10 cellular contexts compared by ENCODE assay signal in the genomic region with DNA sequence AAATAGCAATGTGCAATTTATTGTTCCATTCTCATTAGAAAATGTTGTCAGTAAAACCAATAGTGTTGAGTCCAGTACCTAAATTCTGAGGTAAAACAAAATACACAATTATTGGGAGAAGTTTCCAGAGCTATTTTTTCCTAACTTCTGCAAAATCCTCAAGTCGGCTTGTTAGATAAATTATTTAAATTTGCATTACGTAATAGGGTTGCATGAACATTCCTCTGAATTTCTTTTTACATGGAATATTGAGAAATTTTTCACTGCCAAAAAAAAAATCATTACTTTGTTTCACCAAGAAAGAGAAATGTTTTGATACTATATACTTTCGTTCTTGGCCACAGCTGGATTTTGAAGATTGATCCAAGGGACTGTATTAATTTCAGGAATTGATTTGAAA. TPM values are rescaled to one million over a fixed set of nuclear protein-coding genes. Genes with fewer than 3 reads are reported as not detected.
DNase-seq lines count a peak whose midpoint lies in the region; ATAC-seq, FAIRE-seq and TF ChIP-seq lines count a peak whose summit lies in the region.
"Had no signal": no experiment of that assay in that cellular context is flagged by ENCODE, and none has a peak within 500 bp of the region (broad histone marks: within the 10 kb centered on the region; RNA-seq: fewer than 3 reads in every experiment).

No MANE protein-coding gene starts in this region.

- FAIRE-seq in K562 (lab: Jason Lieb, UNC) = no peak

- H3K27me3 Mint-ChIP-seq in HFFc6 (ENCODE audit: insufficient read depth) (peaks cover under 1% of the 10 kb centered on the region; the same call in 1 of the 2 replicates), mesothelial cell of epicardium (ENCODE audit: low read depth) (no peaks in the 10 kb centered on the region)

- no peaks in the 10 kb centered on the region for H3K27me3 ChIP-seq in K562 (ENCODE audit: control insufficient read depth in 2 of 2, insufficient read depth in 2 of 2, low read length in 2 of 2)

- H4K20me1 ChIP-seq in K562 (replicated peaks; ENCODE audit: control insufficient read depth, insufficient read depth, low read length) = no peaks in the 10 kb centered on the region

- in situ Hi-C loops in K562 (cut with MboI) = no loop called here

- peak overlapping the region; percentile 96 for H3K4me3 ChIP-seq in K562

- peak overlapping the region; percentile 89 for H3K4me2 ChIP-seq in K562 (ENCODE audit: insufficient read depth, low read length)

- peak overlapping the region; percentile 69; the same call in 1 of the 2 replicates for H3K27ac ChIP-seq in 22Rv1
- H3K27ac ChIP-seq in K562 (ENCODE audit: extremely low read depth, low read depth, low read length) = peak overlapping the region; percentile 83

- POLR2A ChIA-PET in K562 (lab: Yijun Ruan, JAX) = interaction anchor here (1.4 to 1.6 kb wide), 3 partner anchors 9 to 58 kb away, joined by 3 to 6 read pairs (median 6); a partner anchor contains a TSS

- TF ChIP-seq POLR2A in K562 (conservative IDR thresholded peaks at IDR 0.05) = no peak

- TF ChIP-seq CTCF in 22Rv1 (IDR thresholded peaks at IDR 0.05) = no peak
- no peak for TF ChIP-seq CTCF in HFFc6 (IDR thresholded peaks at IDR 0.05)
- TF ChIP-seq CTCF in K562 (IDR thresholded peaks at IDR 0.05 in 2 of 3, conservative IDR thresholded peaks at IDR 0.05 in 1 of 3; ENCODE audit: insufficient read depth in 2 of 3, low read depth in 1 of 3, low read length in 3 of 3) = no peak
- no peak for TF ChIP-seq CTCF in mesothelial cell of epicardium (IDR thresholded peaks at IDR 0.05; ENCODE audit: unreplicated experiment)

- BruUV-seq in K562 (replicated peaks; lab: Mats Ljungman, UMichigan) = no TSS peak

- H3K36me3 ChIP-seq in K562 (ENCODE audit: control insufficient read depth, insufficient read depth, low read length) = peaks cover 44% of the 10 kb centered on the region

- peaks cover 62% of the 10 kb centered on the region for H3K79me2 ChIP-seq in K562 (ENCODE audit: control insufficient read depth, insufficient read depth, low read length)

- peaks cover 3% of the 10 kb centered on the region; the same call in 1 of the 2 replicates for H3K9me3 ChIP-seq in K562 (replicated peaks; ENCODE audit: control insufficient read depth, insufficient read depth, low read depth, low read length)

- no peak overlapping the region for H3K27ac Mint-ChIP-seq in HFFc6
- H3K27ac Mint-ChIP-seq in mesothelial cell of epicardium = no peak overlapping the region

- H3K9ac ChIP-seq in K562 (ENCODE audit: insufficient read depth in 1 of 2, low read depth in 2 of 2, low read length in 2 of 2) = peak overlapping the region in 1 of 2 experiments; percentile 79; a peak in 3 of 4 replicates

- no peak overlapping the region; the same call in 1 of the 2 replicates for H2AFZ ChIP-seq in K562 (ENCODE audit: low read depth, low read length)

- no peak for DNase-seq in HFFc6
- DNase-seq in K562 (ENCODE audit: extremely low read depth in 1 of 4, low spot score in 3 of 4) = no peak
- DNase-seq in mesothelial cell of epicardium (ENCODE audit: low spot score in 2 of 2, unreplicated experiment in 2 of 2) = no peak
- no peak for DNase-seq in inferior parietal cortex (ENCODE audit: extremely low spot score)
- DNase-seq in amygdala (lab: John Stamatoyannopoulos, UW) = no peak
- DNase-seq in NCI-H2081 treated with DMSO at 0.1 percent for 48 hours (lab: John Stamatoyannopoulos, UW) = no peak
- DNase-seq: central memory CD4-positive, alpha-beta T cell; GOT3 had no signal

- no peak for TF ChIP-seq EP300 in K562 (IDR thresholded peaks at IDR 0.05; ENCODE audit: low read length)

- ATAC-seq in K562 (no peak), GM18858 (IDR thresholded peaks at IDR 0.05; ENCODE audit: unreplicated experiment) (no peak)

- peak overlapping the region; percentile 96 for H3K4me3 Mint-ChIP-seq in HFFc6
- peak overlapping the region; percentile 90 for H3K4me3 Mint-ChIP-seq in mesothelial cell of epicardium

- TF ChIP-seq RAD21 in K562 (CRISPR knock-in tag; conservative IDR thresholded peaks at IDR 0.05 in 1 of 2, IDR thresholded peaks at IDR 0.05 in 1 of 2) = no peak

- H3K36me3 Mint-ChIP-seq in HFFc6 (ENCODE audit: low read depth) (peaks cover 24% of the 10 kb centered on the region), mesothelial cell of epicardium (peaks cover 6% of the 10 kb centered on the region)

- whole genome bisulfite sequencing in K562 (ENCODE audit: insufficient coverage, low coverage, missing lambda C conversion rate) = 9% methylated on average over 3 of the region's 3 CpGs

- H3K4me1 ChIP-seq in K562 (replicated peaks in 1 of 2; ENCODE audit: control insufficient read depth in 2 of 2, insufficient read depth in 2 of 2, low read length in 2 of 2) = peaks cover 7% of the 10 kb centered on the region in 2 experiments; a peak in 3 of 5 replicates

- no peaks in the 10 kb centered on the region for H3K9me1 ChIP-seq in K562 (ENCODE audit: control insufficient read depth, insufficient read depth, low read length)

- H3K4me1 Mint-ChIP-seq in HFFc6 (ENCODE audit: low read depth) = peaks cover 58% of the 10 kb centered on the region
- H3K4me1 Mint-ChIP-seq in mesothelial cell of epicardium = peaks cover 42% of the 10 kb centered on the region

- H3K9me3 Mint-ChIP-seq in HFFc6 = no peaks in the 10 kb centered on the region
- H3K9me3 Mint-ChIP-seq in mesothelial cell of epicardium = no peaks in the 10 kb centered on the region

- intact Hi-C loops in K562 (cut with micrococcal nuclease) = no loop called here

- CTCF ChIA-PET in K562 (lab: Yijun Ruan, JAX; ENCODE audit: low intra/inter-chr PET ratio) = no interaction called here

TF ChIP-seq in K562, 482 proteins besides CTCF, POLR2A, EP300 and RAD21 (continues in another document):
- TF ChIP-seq, protein P1, sequence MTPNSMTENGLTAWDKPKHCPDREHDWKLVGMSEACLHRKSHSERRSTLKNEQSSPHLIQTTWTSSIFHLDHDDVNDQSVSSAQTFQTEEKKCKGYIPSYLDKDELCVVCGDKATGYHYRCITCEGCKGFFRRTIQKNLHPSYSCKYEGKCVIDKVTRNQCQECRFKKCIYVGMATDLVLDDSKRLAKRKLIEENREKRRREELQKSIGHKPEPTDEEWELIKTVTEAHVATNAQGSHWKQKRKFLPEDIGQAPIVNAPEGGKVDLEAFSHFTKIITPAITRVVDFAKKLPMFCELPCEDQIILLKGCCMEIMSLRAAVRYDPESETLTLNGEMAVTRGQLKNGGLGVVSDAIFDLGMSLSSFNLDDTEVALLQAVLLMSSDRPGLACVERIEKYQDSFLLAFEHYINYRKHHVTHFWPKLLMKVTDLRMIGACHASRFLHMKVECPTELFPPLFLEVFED (CRISPR knock-in tag; conservative IDR thresholded peaks at IDR 0.05) = no peak
- no peak for TF ChIP-seq ZNF830 (CRISPR knock-in tag; IDR thresholded peaks at IDR 0.05)
- peak; percentile 74 for TF ChIP-seq CEBPB (tag; IDR thresholded peaks at IDR 0.05)

RNA-seq across cellular contexts. Expression of a gene that starts 1.5 kb away (rescaled TPM):
- total RNA-seq in HFFc6 (2021; fragmentation: NEBNext Ultra II Directional; extraction: Animal tissue kit (Norgen Biotek cat#: 25700)) = 10 to 100 TPM; 13.0 to 18.3 (median 16.0) TPM
- total RNA-seq in K562 (2011; cell fraction: chromatin; rRNA removed; ENCODE audit: low replicate concordance) = 20.4 and 74.7 TPM in 2 replicates
- total RNA-seq in K562 (2011; cell fraction: nucleolus; rRNA removed) = 9.5 and 13.7 TPM in 2 replicates
- 27.4 and 35.9 TPM in 2 replicates for total RNA-seq in K562 (2011; cell fraction: nucleoplasm; rRNA removed)
- total RNA-seq in K562 (2014; rRNA removed) (7.8 and 9.2 TPM in 2 replicates), K562 (2014; rRNA removed; fragmentation: Illumina TruSeq; extraction: Trizol) (10.4 and 11.8 TPM in 2 replicates), K562 (2015; rRNA removed; fragmentation: Illumina TruSeq; extraction: Trizol) (9.5 and 10.1 TPM in 2 replicates), K562 (2021) (15.1 and 18.1 TPM in 2 replicates), mesothelial cell of epicardium (33.4 to 34.1 TPM (median 33.6 TPM) in 3 replicates)
- polyA plus RNA-seq in K562 (2011; rRNA removed) (22.4 and 25.0 TPM in 2 replicates), K562 (2014; fragmentation: Illumina TruSeq; extraction: Trizol) (16.8 and 17.8 TPM in 2 replicates), K562 (2014; fragmentation: Nextera tagmentation; extraction: Ambion mirVana) (1 to 10 TPM; 2.9 to 3.2 TPM), K562 (2014; rRNA removed) (11.2 and 12.0 TPM in 2 replicates)
- polyA plus RNA-seq in K562 (2011; cell fraction: cytosol; rRNA removed) = 6.0 and 11.1 TPM in 2 replicates
- 17.7 and 20.0 TPM in 2 replicates for polyA plus RNA-seq in K562 (2011; cell fraction: nucleus; rRNA removed)
- 7.5 and 8.7 TPM in 2 replicates for polyA plus RNA-seq in K562 (2012)
- polyA minus RNA-seq in K562 (2011; rRNA and poly(A)+ RNA removed) = 45.8 and 57.4 TPM in 2 replicates
- 12.8 and 13.5 TPM in 2 replicates for polyA minus RNA-seq in K562 (2011; cell fraction: cytosol; rRNA and poly(A)+ RNA removed)
- polyA minus RNA-seq in K562 (2011; cell fraction: nucleus; rRNA and poly(A)+ RNA removed) = 18.2 and 29.5 TPM in 2 replicates

RNA-seq across cellular contexts. Expression of a gene that starts 58.7 kb away (rescaled TPM):
- 10 to 100 TPM; 23.5 to 32.7 (median 26.5) TPM for total RNA-seq in HFFc6 (2021; fragmentation: NEBNext Ultra II Directional; extraction: Animal tissue kit (Norgen Biotek cat#: 25700))
- 95.7 and 203 TPM in 2 replicates for total RNA-seq in K562 (2011; cell fraction: chromatin; rRNA removed; ENCODE audit: low replicate concordance)
- 66.5 and 77.7 TPM in 2 replicates for total RNA-seq in K562 (2011; cell fraction: nucleolus; rRNA removed)
- total RNA-seq in K562 (2011; cell fraction: nucleoplasm; rRNA removed) = 69.9 and 110 TPM in 2 replicates
- 18.8 and 39.7 TPM in 2 replicates for total RNA-seq in K562 (2014; rRNA removed)
- total RNA-seq in K562 (2014; rRNA removed; fragmentation: Illumina TruSeq; extraction: Trizol) = 22.0 and 33.9 TPM in 2 replicates
- 19.4 and 20.8 TPM in 2 replicates for total RNA-seq in K562 (2015; rRNA removed; fragmentation: Illumina TruSeq; extraction: Trizol)
- total RNA-seq in K562 (2021) = 35.2 and 39.2 TPM in 2 replicates
- 37.2 and 38.3 TPM in 2 replicates for polyA plus RNA-seq in K562 (2011; rRNA removed)
- 29.9 and 36.1 TPM in 2 replicates for polyA plus RNA-seq in K562 (2011; cell fraction: cytosol; rRNA removed)
- polyA plus RNA-seq in K562 (2011; cell fraction: nucleus; rRNA removed) = 148 and 257 TPM in 2 replicates
- 13.8 and 24.8 TPM in 2 replicates for polyA plus RNA-seq in K562 (2012)
- 25.0 and 31.5 TPM in 2 replicates for polyA plus RNA-seq in K562 (2014; fragmentation: Illumina TruSeq; extraction: Trizol)
- polyA plus RNA-seq in K562 (2014; fragmentation: Nextera tagmentation; extraction: Ambion mirVana) = 1 to 10 TPM; 4.7 to 6.0 TPM
- polyA plus RNA-seq in K562 (2014; rRNA removed) = 30.8 and 32.0 TPM in 2 replicates
- 77.5 and 87.2 TPM in 2 replicates for polyA minus RNA-seq in K562 (2011; rRNA and poly(A)+ RNA removed)
- polyA minus RNA-seq in K562 (2011; cell fraction: cytosol; rRNA and poly(A)+ RNA removed) = 28.4 and 34.1 TPM in 2 replicates
- polyA minus RNA-seq in K562 (2011; cell fraction: nucleus; rRNA and poly(A)+ RNA removed) = 93.3 and 118 TPM in 2 replicates
- total RNA-seq in mesothelial cell of epicardium = 107 to 111 TPM (median 109 TPM) in 3 replicates
